33 cellular contexts compared by ENCODE assay signal in genomic region chr14:21171128-21171527, GRCh38. TPM values are rescaled to one million over a fixed set of nuclear protein-coding genes. Genes with fewer than 3 reads are reported as not detected.
"Had no signal": no experiment of that assay in that cellular context is flagged by ENCODE, and none has a peak within 500 bp of the region (broad histone marks: within the 10 kb centered on the region; RNA-seq: fewer than 3 reads in every experiment).

No MANE protein-coding gene starts in this region.

- H3K4me3 Mint-ChIP-seq: mesothelial cell of epicardium, naive B cell had no signal

- H3K27me3 ChIP-seq: left lung had no signal

- ATAC-seq: esophagus mucosa, gastrocnemius medialis, heart right ventricle, left cardiac atrium, left ventricle myocardium superior, mucosa of descending colon had no signal

- H3K36me3 ChIP-seq: esophagus squamous epithelium, gastrocnemius medialis, heart right ventricle, left lung, lower lobe of right lung had no signal

- H3K4me3 ChIP-seq: coronary artery, dorsolateral prefrontal cortex, esophagus squamous epithelium, gastrocnemius medialis, heart right ventricle, left lung, lower lobe of right lung, mucosa of descending colon had no signal

- H3K4me1 Mint-ChIP-seq: mesothelial cell of epicardium, naive B cell had no signal

- DNase-seq: dermis blood vessel endothelial cell; dorsolateral prefrontal cortex; effector CD4-positive, alpha-beta T cell; effector memory CD4-positive, alpha-beta T cell; erythroblast; esophagus squamous epithelium; foreskin fibroblast; foreskin melanocyte; gastrocnemius medialis; glutamatergic neuron; head of caudate nucleus; heart right ventricle; hippocampal formation; left cardiac atrium; left lung; left ventricle myocardium superior; lower lobe of right lung; mesenchymal stem cell; mucosa of descending colon; naive B cell had no signal

- H3K36me3 Mint-ChIP-seq: mesothelial cell of epicardium, naive B cell had no signal

- H3K27ac ChIP-seq: coronary artery, dorsolateral prefrontal cortex, epithelial cell of prostate, esophagus squamous epithelium, gastrocnemius medialis, heart right ventricle, left lung, lower lobe of right lung had no signal

- FAIRE-seq: colon, endometrium, islet of Langerhans, keratinocyte had no signal

- H3K9me3 ChIP-seq: esophagus squamous epithelium, gastrocnemius medialis, left lung, lower lobe of right lung, mucosa of descending colon had no signal

- H3K27ac Mint-ChIP-seq: mesothelial cell of epicardium had no signal

- H3K4me1 ChIP-seq: esophagus squamous epithelium, gastrocnemius medialis, heart right ventricle, left lung, lower lobe of right lung had no signal

RNA-seq across cellular contexts. Expression of gene OR5AU1, which starts 15.3 kb away (rescaled TPM):
- total RNA-seq: dermis blood vessel endothelial cell, dorsolateral prefrontal cortex, esophagus mucosa, esophagus squamous epithelium, gastrocnemius medialis, glomerular endothelial cell, heart right ventricle, kidney epithelial cell, left cardiac atrium, left lung, left ventricle myocardium superior, lower lobe of right lung, lung microvascular endothelial cell, mesenteric fat pad, mesothelial cell of epicardium, mucosa of descending colon, myocyte had no signal
- polyA plus RNA-seq: heart right ventricle, keratinocyte had no signal
